17 cellular contexts compared by ENCODE assay signal in genomic region chr3:66179813-66180212, GRCh38.
"Had no signal": no experiment of that assay in that cellular context is flagged by ENCODE, and none has a peak within 500 bp of the region (broad histone marks: within the 10 kb centered on the region; RNA-seq: fewer than 3 reads in every experiment).

No MANE protein-coding gene starts in this region.

- H3K4me3 ChIP-seq: gastroesophageal sphincter, hepatocyte, lung, prostate gland, testis, upper lobe of right lung had no signal

- H3K27me3 Mint-ChIP-seq: activated CD4-positive, alpha-beta T cell treated with anti-CD3 and anti-CD28 coated beads, Interleukin-2, amount 10 ng/mL, durations not matched to agents 7 days and 5 days; stimulated activated naive CD8-positive, alpha-beta T cell treated with anti-CD3 and anti-CD28 coated beads, Interleukin-15, Interleukin-2, amounts not matched to agents 100 ng/mL and 50 ng/mL, for 24 hours had no signal

- H3K36me3 Mint-ChIP-seq: naive B cell had no signal

- H3K4me1 Mint-ChIP-seq: activated CD4-positive, alpha-beta T cell treated with anti-CD3 and anti-CD28 coated beads, Interleukin-2, amount 10 ng/mL, durations not matched to agents 7 days and 5 days; endodermal cell; naive B cell had no signal

- DNase-seq: activated CD4-positive, alpha-beta T cell treated with anti-CD3 and anti-CD28 coated beads, Interleukin-2, amount 10 ng/mL, durations not matched to agents 7 days and 5 days; activated CD4-positive, CD25-positive, alpha-beta regulatory T cell; activated CD8-positive, alpha-beta memory T cell treated with anti-CD3 and anti-CD28 coated beads for 24 hours; activated naive CD4-positive, alpha-beta T cell treated with anti-CD3 and anti-CD28 coated beads for 36 hours; cerebellar nuclear complex; endodermal cell; midbrain; naive B cell; stimulated activated CD4-positive, alpha-beta T cell treated with anti-CD3 and anti-CD28 coated beads, Interleukin-2, amount 100 ng/mL, for 48 hours; T-helper 2 cell; testis; upper lobe of right lung had no signal

- ATAC-seq: gastroesophageal sphincter, upper lobe of right lung had no signal

- H3K4me3 Mint-ChIP-seq: activated CD4-positive, alpha-beta T cell treated with anti-CD3 and anti-CD28 coated beads, Interleukin-2, amount 10 ng/mL, durations not matched to agents 7 days and 5 days; activated naive CD4-positive, alpha-beta T cell treated with anti-CD3 and anti-CD28 coated beads for 36 hours; endodermal cell; naive B cell; stimulated activated naive CD8-positive, alpha-beta T cell treated with anti-CD3 and anti-CD28 coated beads, Interleukin-15, Interleukin-2, amounts not matched to agents 100 ng/mL and 50 ng/mL, for 24 hours had no signal

- H3K27ac Mint-ChIP-seq: activated CD4-positive, alpha-beta T cell treated with anti-CD3 and anti-CD28 coated beads, Interleukin-2, amount 10 ng/mL, durations not matched to agents 7 days and 5 days; activated naive CD4-positive, alpha-beta T cell treated with anti-CD3 and anti-CD28 coated beads for 36 hours; endodermal cell; naive B cell; stimulated activated naive CD8-positive, alpha-beta T cell treated with anti-CD3 and anti-CD28 coated beads, Interleukin-15, Interleukin-2, amounts not matched to agents 100 ng/mL and 50 ng/mL, for 24 hours had no signal

- H3K9me3 Mint-ChIP-seq: activated CD4-positive, alpha-beta T cell treated with anti-CD3 and anti-CD28 coated beads, Interleukin-2, amount 10 ng/mL, durations not matched to agents 7 days and 5 days; activated naive CD4-positive, alpha-beta T cell treated with anti-CD3 and anti-CD28 coated beads for 36 hours; endodermal cell; naive B cell; stimulated activated naive CD8-positive, alpha-beta T cell treated with anti-CD3 and anti-CD28 coated beads, Interleukin-15, Interleukin-2, amounts not matched to agents 100 ng/mL and 50 ng/mL, for 24 hours had no signal
